Comparison of ENCODE assay signal across 25 cellular contexts in the genomic region with DNA sequence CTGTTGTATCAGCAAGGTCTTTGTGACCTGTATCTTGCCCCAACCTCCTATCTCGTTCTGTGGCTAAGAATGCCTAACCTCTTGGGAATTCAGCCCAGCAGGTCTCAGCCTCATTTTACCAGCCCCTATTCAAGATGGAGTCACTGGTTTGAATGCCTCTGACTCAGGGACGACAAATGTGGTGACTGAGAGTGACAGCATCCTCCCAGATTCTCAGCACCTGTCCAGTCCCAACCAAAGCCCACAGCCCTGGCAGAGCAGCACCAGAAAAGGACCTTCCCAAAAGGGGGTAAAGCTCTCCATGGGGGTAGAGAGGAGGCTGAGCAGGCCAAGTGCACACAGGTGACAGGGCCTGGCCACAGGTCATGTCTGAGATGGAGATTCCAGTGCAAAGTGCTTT.
"Had no signal": no experiment of that assay in that cellular context is flagged by ENCODE, and none has a peak within 500 bp of the region (broad histone marks: within the 10 kb centered on the region; RNA-seq: fewer than 3 reads in every experiment).

No MANE protein-coding gene starts in this region.

- DNase-seq: cortex of kidney; effector memory CD8-positive, alpha-beta T cell; erythroblast; hypothalamus; immature natural killer cell; mesenchymal stem cell; mucosa of descending colon; naive thymus-derived CD8-positive, alpha-beta T cell; nephron progenitor cell; nucleus accumbens; right cardiac atrium; small intestine; stimulated activated CD4-positive, alpha-beta T cell treated with anti-CD3 and anti-CD28 coated beads, Interleukin-15, amount 100 ng/mL, for 24 hours; stimulated activated CD4-positive, alpha-beta T cell treated with anti-CD3 and anti-CD28 coated beads, Interleukin-4, amount 100 ng/mL, for 1 hour; stimulated activated CD8-positive, alpha-beta memory T cell treated with anti-CD3 and anti-CD28 coated beads, Interleukin-4, amount 100 ng/mL, for 48 hours; stimulated activated naive CD4-positive, alpha-beta T cell; stimulated activated naive CD8-positive, alpha-beta T cell treated with anti-CD3 and anti-CD28 coated beads, Interleukin-15, amount 100 ng/mL, for 72 hours; transverse colon had no signal

- H3K4me3 ChIP-seq: mucosa of descending colon, prostate gland, suprapubic skin, transverse colon, vagina had no signal

- H3K27me3 ChIP-seq: suprapubic skin, transverse colon, vagina had no signal

- H3K9me3 ChIP-seq: prostate gland, suprapubic skin, vagina had no signal

- H3K36me3 ChIP-seq: prostate gland, suprapubic skin, transverse colon, vagina had no signal

- FAIRE-seq: endometrium, frontal cortex, keratinocyte, small intestine had no signal

- H3K4me1 ChIP-seq: prostate gland, suprapubic skin, vagina had no signal

- H3K27ac ChIP-seq: prostate gland, suprapubic skin, transverse colon, vagina had no signal

- ATAC-seq: effector memory CD8-positive, alpha-beta T cell; left lobe of liver; mucosa of descending colon; naive thymus-derived CD8-positive, alpha-beta T cell; right cardiac atrium; stimulated activated naive CD8-positive, alpha-beta T cell treated with anti-CD3 and anti-CD28 coated beads, Interleukin-15, amount 100 ng/mL, for 72 hours had no signal
